In genomic region chr11:66510990-66511339, GRCh38 we compare ENCODE assay signal across 1 cellular context.
TF ChIP-seq lines count a peak whose summit lies in the region.

No MANE protein-coding gene starts in this region.

TF ChIP-seq in endothelial cell of umbilical vein, 7 proteins besides CTCF, POLR2A, EP300 and RAD21:
- no peak for TF ChIP-seq POLR2AphosphoS5 (IDR thresholded peaks at IDR 0.05; ENCODE audit: insufficient read depth, low read depth, low read length)
- no peak for TF ChIP-seq JUN (IDR thresholded peaks at IDR 0.05; ENCODE audit: borderline replicate concordance, insufficient read depth, insufficient read length, low read depth)
- no peak for TF ChIP-seq MYC (IDR thresholded peaks at IDR 0.05; ENCODE audit: low read depth, low read length)
- no peak for TF ChIP-seq MAX (IDR thresholded peaks at IDR 0.05; ENCODE audit: insufficient read depth, insufficient read length)
TF ChIP-seq in endothelial cell of umbilical vein: peak in this region for 0.
